9 cellular contexts compared by ENCODE assay signal in the genomic region with DNA sequence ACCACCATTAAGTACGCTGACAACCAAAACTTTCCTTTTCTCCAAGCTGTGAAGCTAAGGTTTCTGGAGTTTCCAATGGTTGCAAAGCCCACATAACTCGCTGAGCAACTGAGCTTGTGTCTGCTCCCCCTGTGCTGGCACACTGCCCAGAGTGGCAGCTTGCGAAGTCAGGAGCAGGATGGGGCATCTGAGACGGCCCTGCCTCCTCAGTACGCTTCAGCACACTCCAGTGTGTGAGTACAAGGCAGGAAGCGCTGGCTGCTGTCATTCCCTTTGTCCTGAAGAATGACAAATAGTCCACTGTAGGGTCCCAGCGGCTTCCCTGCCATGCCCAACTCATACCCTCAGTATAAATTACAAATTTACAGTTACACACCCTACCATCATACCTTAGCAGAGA. TPM values are rescaled to one million over a fixed set of nuclear protein-coding genes. Genes with fewer than 3 reads are reported as not detected.
A peak's percentile ranks its signal among the peaks of the same experiment; 100 is the strongest.
DNase-seq lines count a peak whose midpoint lies in the region; ATAC-seq and TF ChIP-seq lines count a peak whose summit lies in the region.
"Had no signal": no experiment of that assay in that cellular context is flagged by ENCODE, and none has a peak within 500 bp of the region (broad histone marks: within the 10 kb centered on the region; RNA-seq: fewer than 3 reads in every experiment).

No MANE protein-coding gene starts in this region.

- DNase-seq in EL (peak; percentile 59), NCI-H2029 treated with DMSO at 0.1 percent for 48 hours (lab: John Stamatoyannopoulos, UW) (peak; percentile 43), amniotic epithelial cell (ENCODE audit: low read depth) (peak; percentile 64), NCI-H2107 treated with DMSO at 0.1 percent for 48 hours (lab: John Stamatoyannopoulos, UW; ENCODE audit: unreplicated experiment) (no peak), heart right ventricle (no peak)
- no peak for DNase-seq in effector memory CD8-positive, alpha-beta T cell
- DNase-seq: activated CD4-positive, alpha-beta T cell treated with anti-CD3 and anti-CD28 coated beads, Interleukin-2, amount 10 ng/mL, durations not matched to agents 7 days and 5 days had no signal

- H3K36me3 Mint-ChIP-seq in nephron (ENCODE audit: low read depth), result no peaks in the 10 kb centered on the region
- no peaks in the 10 kb centered on the region for H3K36me3 Mint-ChIP-seq in effector memory CD8-positive, alpha-beta T cell (ENCODE audit: insufficient read depth)

- H3K27me3 Mint-ChIP-seq in nephron (ENCODE audit: low read depth), result peaks cover 10% of the 10 kb centered on the region
- H3K27me3 Mint-ChIP-seq in effector memory CD8-positive, alpha-beta T cell, result peaks cover 5 to 25% of the 10 kb centered on the region in 2 donors
- H3K27me3 Mint-ChIP-seq: activated CD4-positive, alpha-beta T cell treated with anti-CD3 and anti-CD28 coated beads, Interleukin-2, amount 10 ng/mL, durations not matched to agents 7 days and 5 days had no signal

- intact Hi-C loops in heart right ventricle (cut with DNase I), result loop anchor here in 2 of 10 donors (10.0 kb wide), 2 partner anchors 50 to 180 kb away; no protein-coding TSS in a partner anchor

- no peaks in the 10 kb centered on the region for H3K9me3 Mint-ChIP-seq in nephron
- H3K9me3 Mint-ChIP-seq in effector memory CD8-positive, alpha-beta T cell, result no peaks in the 10 kb centered on the region
- H3K9me3 Mint-ChIP-seq: activated CD4-positive, alpha-beta T cell treated with anti-CD3 and anti-CD28 coated beads, Interleukin-2, amount 10 ng/mL, durations not matched to agents 7 days and 5 days had no signal

- no peak overlapping the region for H3K4me3 ChIP-seq in heart right ventricle

- H3K4me1 ChIP-seq in heart right ventricle, result no peaks in the 10 kb centered on the region

- no peaks in the 10 kb centered on the region for H3K36me3 ChIP-seq in heart right ventricle

- H3K27ac ChIP-seq in heart right ventricle, result no peak overlapping the region

- 33 to 38% methylated on average over 7 of the region's 7 CpGs for WGBS in heart right ventricle, 2 donors

- H3K4me3 Mint-ChIP-seq in nephron, result no peak overlapping the region
- no peak overlapping the region for H3K4me3 Mint-ChIP-seq in effector memory CD8-positive, alpha-beta T cell
- H3K4me3 Mint-ChIP-seq: activated CD4-positive, alpha-beta T cell treated with anti-CD3 and anti-CD28 coated beads, Interleukin-2, amount 10 ng/mL, durations not matched to agents 7 days and 5 days had no signal

- H3K27me3 ChIP-seq in heart right ventricle, result no peaks in the 10 kb centered on the region

- TF ChIP-seq CTCF in nephron (IDR thresholded peaks at IDR 0.05; ENCODE audit: unreplicated experiment in 3 of 3) (no peak), heart right ventricle (IDR thresholded peaks at IDR 0.05) (no peak)

- ATAC-seq in effector memory CD8-positive, alpha-beta T cell (replicated peaks), result no peak
- no peak for ATAC-seq in HG03439 (IDR thresholded peaks at IDR 0.05; ENCODE audit: unreplicated experiment)
- no peak for ATAC-seq in heart right ventricle

- H3K9me3 ChIP-seq in heart right ventricle, result no peaks in the 10 kb centered on the region

- H3K27ac Mint-ChIP-seq in nephron, result peak overlapping the region in 2 of 3 experiments; percentile 36 to 83
- no peak overlapping the region for H3K27ac Mint-ChIP-seq in effector memory CD8-positive, alpha-beta T cell
- H3K27ac Mint-ChIP-seq: activated CD4-positive, alpha-beta T cell treated with anti-CD3 and anti-CD28 coated beads, Interleukin-2, amount 10 ng/mL, durations not matched to agents 7 days and 5 days had no signal

- peaks cover 13% of the 10 kb centered on the region for H3K4me1 Mint-ChIP-seq in nephron
- H3K4me1 Mint-ChIP-seq in effector memory CD8-positive, alpha-beta T cell (ENCODE audit: low read depth in 2 of 2), result no peaks in the 10 kb centered on the region
- H3K4me1 Mint-ChIP-seq: activated CD4-positive, alpha-beta T cell treated with anti-CD3 and anti-CD28 coated beads, Interleukin-2, amount 10 ng/mL, durations not matched to agents 7 days and 5 days had no signal

RNA-seq across cellular contexts. Expression of a gene that starts 15.1 kb away (rescaled TPM):
- 100 to 1,000 TPM; 243 to 343 (median 301) TPM for total RNA-seq in heart right ventricle
- polyA plus RNA-seq in heart right ventricle, result 100 to 1,000 TPM in 1 of 2 donors, 10 to 100 TPM in 1; 74.2 to 105 TPM

RNA-seq across cellular contexts. Expression of a gene that starts 51.5 kb away (rescaled TPM):
- total RNA-seq in heart right ventricle, result 1 to 10 TPM in 3 of 10 donors, under 1 TPM in 6, not detected in 1; 0.07 to 1.8 (median 0.23) TPM
- polyA plus RNA-seq in heart right ventricle, result under 1 TPM; 0.06 to 0.15 TPM

RNA-seq across cellular contexts. Expression of a gene that starts 51.6 kb away (rescaled TPM):
- 10 to 100 TPM; 20.0 to 25.9 (median 22.9) TPM for total RNA-seq in heart right ventricle
- polyA plus RNA-seq in heart right ventricle, result 10 to 100 TPM; 27.1 to 40.6 TPM

Comparison
In these comparisons a context has a peak if more than half of its experiments do, and no peak if none do; other contexts are left out.
1. DNase-seq: peak in EL (single experiment), NCI-H2029 treated with DMSO at 0.1 percent for 48 hours (single experiment) and amniotic epithelial cell (single experiment); none in effector memory CD8-positive, alpha-beta T cell (0 of 3), NCI-H2107 treated with DMSO at 0.1 percent for 48 hours (single experiment) and heart right ventricle (0 of 2).
2. H3K27ac Mint-ChIP-seq: peak in nephron (2 of 3); none in effector memory CD8-positive, alpha-beta T cell (0 of 2).